ENCODE assay signal across 1 cellular context in genomic region chr11:1219836-1220810, GRCh38.
TF ChIP-seq lines count a peak whose summit lies in the region.

No MANE protein-coding gene starts in this region.

TF ChIP-seq in HepG2, 621 proteins besides CTCF, POLR2A, EP300 and RAD21 (continued from another document and continues in another):
- TF ChIP-seq SKIL (CRISPR knock-in tag; IDR thresholded peaks at IDR 0.05; ENCODE audit: borderline replicate concordance) (peak; percentile 86), HNRNPUL1 (IDR thresholded peaks at IDR 0.05; ENCODE audit: low read depth, low read length) (no peak), ARNT2 (CRISPR knock-in tag; IDR thresholded peaks at IDR 0.05; ENCODE audit: low read depth) (peak; percentile 69; the same call in 1 of the 2 replicates), ZSCAN25 (CRISPR knock-in tag; IDR thresholded peaks at IDR 0.05) (peak; percentile 90), NFAT5 (CRISPR knock-in tag; IDR thresholded peaks at IDR 0.05) (0 out of 2 replicates have a peak, but pooled peaks have one; percentile 53), KLF15 (CRISPR knock-in tag; IDR thresholded peaks at IDR 0.05; ENCODE audit: borderline replicate concordance) (0 out of 2 replicates have a peak, but pooled peaks have one; percentile 81), ZNF775 (CRISPR knock-in tag; IDR thresholded peaks at IDR 0.05; ENCODE audit: borderline replicate concordance) (no peak), TRAFD1 (CRISPR knock-in tag; IDR thresholded peaks at IDR 0.05; ENCODE audit: borderline replicate concordance) (no peak), TGIF2 (CRISPR knock-in tag; IDR thresholded peaks at IDR 0.05) (0 out of 2 replicates have a peak, but pooled peaks have one; percentile 40), ZNF615 (CRISPR knock-in tag; IDR thresholded peaks at IDR 0.05; ENCODE audit: borderline replicate concordance) (no peak), ARID2 (CRISPR knock-in tag; IDR thresholded peaks at IDR 0.05; ENCODE audit: borderline replicate concordance) (peak; percentile 84; the same call in 1 of the 2 replicates), MTF1 (CRISPR knock-in tag; IDR thresholded peaks at IDR 0.05) (no peak), SNAPC5 (CRISPR knock-in tag; IDR thresholded peaks at IDR 0.05; ENCODE audit: borderline replicate concordance) (peak; percentile 62; the same call in 1 of the 2 replicates), SALL1 (CRISPR knock-in tag; IDR thresholded peaks at IDR 0.05) (peak; percentile 92), ZNF362 (CRISPR knock-in tag; IDR thresholded peaks at IDR 0.05; ENCODE audit: borderline replicate concordance) (no peak), HDAC1 (CRISPR knock-in tag; IDR thresholded peaks at IDR 0.05) (peak; percentile 94), UBTF (CRISPR knock-in tag; IDR thresholded peaks at IDR 0.05) (peak; percentile 78), CCDC6 (CRISPR knock-in tag; IDR thresholded peaks at IDR 0.05) (peak; percentile 79; the same call in 1 of the 2 replicates), ZNF776 (CRISPR knock-in tag; IDR thresholded peaks at IDR 0.05) (peak; percentile 48; the same call in 1 of the 2 replicates), ZNF280B (CRISPR knock-in tag; IDR thresholded peaks at IDR 0.05; ENCODE audit: borderline replicate concordance) (no peak), KDM1A (CRISPR knock-in tag; IDR thresholded peaks at IDR 0.05) (0 out of 2 replicates have a peak, but pooled peaks have one; percentile 21), ZNF281 (CRISPR knock-in tag; IDR thresholded peaks at IDR 0.05; ENCODE audit: borderline replicate concordance) (peak; percentile 61; the same call in 1 of the 2 replicates), ZBTB39 (CRISPR knock-in tag; IDR thresholded peaks at IDR 0.05) (0 out of 2 replicates have a peak, but pooled peaks have one; percentile 33), ZNF205 (CRISPR knock-in tag; IDR thresholded peaks at IDR 0.05) (peak; percentile 85), ZNF292 (CRISPR knock-in tag; IDR thresholded peaks at IDR 0.05; ENCODE audit: borderline replicate concordance, low read depth) (no peak; the same call in 1 of the 2 replicates), MBNL3 (CRISPR knock-in tag; conservative IDR thresholded peaks at IDR 0.05) (no peak), ZFP37 (CRISPR knock-in tag; IDR thresholded peaks at IDR 0.05; ENCODE audit: borderline replicate concordance) (peak; percentile 67; the same call in 1 of the 2 replicates), U2AF1 (optimal IDR thresholded peaks at IDR 0.05; ENCODE audit: low read depth, low read length) (no peak), ZNF503 (CRISPR knock-in tag; IDR thresholded peaks at IDR 0.05) (peak; percentile 99), AHR (CRISPR knock-in tag; IDR thresholded peaks at IDR 0.05) (no peak), ZNF337 (CRISPR knock-in tag; IDR thresholded peaks at IDR 0.05; ENCODE audit: borderline replicate concordance, low read depth) (no peak)
